Comparison of ENCODE assay signal across 8 cellular contexts in genomic region chr10:97849491-97850402, GRCh38. TPM values are rescaled to one million over a fixed set of nuclear protein-coding genes. Genes with fewer than 3 reads are reported as not detected.
DNase-seq lines count a peak whose midpoint lies in the region; ATAC-seq and TF ChIP-seq lines count a peak whose summit lies in the region.

GOLGA7B (plus strand) TSS chr10:97849843; CDS start chr10:97850304, 461 bp downstream.

- H3K4me3 ChIP-seq in DOHH2 (ENCODE audit: low read length) (peak within 1 kb of the TSS; percentile 74), SJSA1 (peak within 1 kb of the TSS; percentile 28), right atrium auricular region (peak within 1 kb of the TSS; percentile 36 to 56), gastrocnemius medialis (peak within 1 kb of the TSS; percentile 50 to 65 (median 56))

- no peaks in the 10 kb centered on the region for H3K27me3 Mint-ChIP-seq in activated naive CD8-positive, alpha-beta T cell

- H3K27ac ChIP-seq in DOHH2 (ENCODE audit: low read depth, low read length) (no peak within 1 kb of the TSS), SJSA1 (no peak within 1 kb of the TSS), right atrium auricular region (no peak within 1 kb of the TSS), gastrocnemius medialis (no peak within 1 kb of the TSS)

- H3K36me3 Mint-ChIP-seq in activated naive CD8-positive, alpha-beta T cell, result no peaks in the 10 kb centered on the region

- H3K4me2 ChIP-seq in DOHH2 (ENCODE audit: low read length), result peak within 1 kb of the TSS; percentile 69

- H3K9me3 ChIP-seq in DOHH2 (ENCODE audit: control insufficient read depth, insufficient read depth, low read length) (no peaks in the 10 kb centered on the region), SJSA1 (replicated peaks) (no peaks in the 10 kb centered on the region), right atrium auricular region (no peaks in the 10 kb centered on the region), gastrocnemius medialis (no peaks in the 10 kb centered on the region)

- H3K4me3 Mint-ChIP-seq in activated naive CD8-positive, alpha-beta T cell, result peak within 1 kb of the TSS; percentile 91

- H3K4me1 ChIP-seq in DOHH2 (ENCODE audit: control insufficient read depth, low read length), result peaks cover 4% of the 10 kb centered on the region
- H3K4me1 ChIP-seq in SJSA1 (replicated peaks), result peaks cover 4% of the 10 kb centered on the region; the same call in 1 of the 2 replicates
- H3K4me1 ChIP-seq in right atrium auricular region, result peaks cover 0 to 14% of the 10 kb centered on the region in 2 donors
- H3K4me1 ChIP-seq in gastrocnemius medialis, result peaks cover 14 to 18% of the 10 kb centered on the region in 2 donors

- peak within 1 kb of the TSS; percentile 41 for H3K27ac Mint-ChIP-seq in activated naive CD8-positive, alpha-beta T cell

- H3K27me3 ChIP-seq in DOHH2 (ENCODE audit: control insufficient read depth, low read length) (peaks cover 49% of the 10 kb centered on the region), SJSA1 (replicated peaks) (peaks cover 31% of the 10 kb centered on the region), right atrium auricular region (no peaks in the 10 kb centered on the region), gastrocnemius medialis (peaks cover 0 to 15% (median 2%) of the 10 kb centered on the region in 3 donors)

- intact Hi-C loops in gastrocnemius medialis (cut with DNase I; ENCODE audit: low total_unique reads), result no loop called here

- peaks cover 39% of the 10 kb centered on the region for H3K4me1 Mint-ChIP-seq in activated naive CD8-positive, alpha-beta T cell (ENCODE audit: low read depth)

- H3K79me2 ChIP-seq in DOHH2 (ENCODE audit: control insufficient read depth, low read length), result no peaks in the 10 kb centered on the region

- DNase-seq in SJSA1 (ENCODE audit: low read depth in 1 of 2, low spot score in 2 of 2) (no peak), right atrium auricular region (ENCODE audit: low spot score) (no peak), gastrocnemius medialis (no peak), GOT3 (lab: John Stamatoyannopoulos, UW) (no peak)

- in situ Hi-C loops in gastrocnemius medialis (cut with MboI; ENCODE audit: low sequenced_read_pairs in 4 of 4), result no loop called here

- no peaks in the 10 kb centered on the region for H3F3A ChIP-seq in DOHH2 (ENCODE audit: control insufficient read depth, insufficient read depth)

- TF ChIP-seq CTCF in DOHH2 (IDR thresholded peaks at IDR 0.05; ENCODE audit: low read depth, low read length, poor library complexity, severe bottlenecking), result no peak
- TF ChIP-seq CTCF in right atrium auricular region (IDR thresholded peaks at IDR 0.05), result no peak
- peak in 1 of 5 experiments; percentile 9 for TF ChIP-seq CTCF in gastrocnemius medialis (IDR thresholded peaks at IDR 0.05 in 4 of 5, conservative IDR thresholded peaks at IDR 0.05 in 1 of 5)

- no peak for TF ChIP-seq POLR2A in gastrocnemius medialis (IDR thresholded peaks at IDR 0.05)

- H3K9me3 Mint-ChIP-seq in activated naive CD8-positive, alpha-beta T cell (ENCODE audit: low read depth), result no peaks in the 10 kb centered on the region

- ATAC-seq in HG02884 (IDR thresholded peaks at IDR 0.05; ENCODE audit: unreplicated experiment) (peak; percentile 62), gastrocnemius medialis (peak; percentile 65 to 72), GM21737 (IDR thresholded peaks at IDR 0.05; ENCODE audit: unreplicated experiment) (no peak)

- H3K36me3 ChIP-seq in DOHH2 (ENCODE audit: control insufficient read depth, low read length), result no peaks in the 10 kb centered on the region
- no peaks in the 10 kb centered on the region for H3K36me3 ChIP-seq in SJSA1
- no peaks in the 10 kb centered on the region for H3K36me3 ChIP-seq in right atrium auricular region
- H3K36me3 ChIP-seq in gastrocnemius medialis, result no peaks in the 10 kb centered on the region

- no peaks in the 10 kb centered on the region for H3K9me2 ChIP-seq in DOHH2 (replicated peaks; ENCODE audit: control insufficient read depth, low read length)

- H4K20me1 ChIP-seq in DOHH2 (ENCODE audit: control insufficient read depth, insufficient read depth, low read depth, low read length), result no peaks in the 10 kb centered on the region

RNA-seq across cellular contexts. Expression of gene GOLGA7B, which starts in this region (rescaled TPM):
- total RNA-seq in SJSA1 (2014; rRNA removed; shearing (Covaris generic)), result 0.03 TPM in 1 of 2 replicates, not detected in the other
- total RNA-seq in right atrium auricular region (1 to 10 TPM; 1.3 to 3.2 TPM), gastrocnemius medialis (1 to 10 TPM in 1 of 4 donors, under 1 TPM in 3; 0.29 to 2.3 (median 0.63) TPM)
